ENCODE assay signal across 8 cellular contexts in the genomic region with DNA sequence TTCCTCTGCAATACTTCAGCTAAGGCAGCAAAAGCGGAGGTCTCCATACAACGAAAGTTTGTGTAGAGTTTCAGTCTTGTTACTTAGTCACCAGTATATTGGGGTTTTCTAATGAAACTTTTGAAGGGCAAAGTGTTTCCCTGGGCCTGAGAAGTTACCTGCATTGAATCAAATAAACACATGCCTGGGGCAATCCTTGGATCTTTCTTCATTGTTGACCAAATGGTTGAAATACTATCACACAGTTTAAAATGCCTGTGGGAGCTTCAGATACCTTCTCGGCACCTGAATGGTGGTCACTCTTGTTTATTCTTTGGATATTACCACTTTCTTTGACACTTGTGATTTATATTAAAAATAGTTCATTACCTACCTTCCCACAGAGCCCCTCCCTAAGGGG. TPM values are rescaled to one million over a fixed set of nuclear protein-coding genes. Genes with fewer than 3 reads are reported as not detected.
DNase-seq lines count a peak whose midpoint lies in the region; ATAC-seq and TF ChIP-seq lines count a peak whose summit lies in the region.

No MANE protein-coding gene starts in this region.

- peaks cover 64% of the 10 kb centered on the region for H3K4me1 Mint-ChIP-seq in activated CD4-positive, alpha-beta T cell treated with anti-CD3 and anti-CD28 coated beads, Interleukin-2, amount 10 ng/mL, durations not matched to agents 7 days and 5 days
- H3K4me1 Mint-ChIP-seq in WTC11 = peaks cover 60% of the 10 kb centered on the region

- TF ChIP-seq CTCF in WTC11 (IDR thresholded peaks at IDR 0.05) = no peak

- CTCF ChIA-PET in activated CD4-positive, alpha-beta T cell treated with anti-CD3 and anti-CD28 coated beads, Interleukin-2, amount 10 ng/mL, durations not matched to agents 7 days and 5 days (lab: Charles Lee) = interaction anchor here (0.9 to 2.2 kb wide), 7 partner anchors 10 to 245 kb away, joined by 3 to 10 read pairs (median 4); no protein-coding TSS in a partner anchor
- CTCF ChIA-PET in WTC11 (lab: Charles Lee) = interaction anchor here (0.8 to 8.1 kb wide), 4 partner anchors 102 to 242 kb away, joined by 3 to 128 read pairs (median 3); no protein-coding TSS in a partner anchor

- H3K36me3 Mint-ChIP-seq in activated CD4-positive, alpha-beta T cell treated with anti-CD3 and anti-CD28 coated beads, Interleukin-2, amount 10 ng/mL, durations not matched to agents 7 days and 5 days (ENCODE audit: low read depth) = peaks cover 14% of the 10 kb centered on the region
- H3K36me3 Mint-ChIP-seq in WTC11 = peaks cover 7% of the 10 kb centered on the region; the same call in 1 of the 2 replicates

- POLR2A ChIA-PET in activated CD4-positive, alpha-beta T cell treated with anti-CD3 and anti-CD28 coated beads, Interleukin-2, amount 10 ng/mL, durations not matched to agents 7 days and 5 days (lab: Charles Lee) = no interaction called here
- POLR2A ChIA-PET in WTC11 (lab: Charles Lee) = interaction anchor here (0.6 kb wide), 1 partner anchor 242 kb away, joined by 4 read pairs; no protein-coding TSS in a partner anchor

- H3K27ac ChIP-seq in temporal lobe (ENCODE audit: low read depth, low read length) = peak overlapping the region; percentile 40

- H3K9me3 Mint-ChIP-seq in activated CD4-positive, alpha-beta T cell treated with anti-CD3 and anti-CD28 coated beads, Interleukin-2, amount 10 ng/mL, durations not matched to agents 7 days and 5 days = no peaks in the 10 kb centered on the region
- no peaks in the 10 kb centered on the region for H3K9me3 Mint-ChIP-seq in WTC11

- no peak for DNase-seq in activated CD4-positive, alpha-beta T cell treated with anti-CD3 and anti-CD28 coated beads, Interleukin-2, amount 10 ng/mL, durations not matched to agents 7 days and 5 days
- DNase-seq in activated CD4-positive, alpha-beta T cell treated with anti-CD3 and anti-CD28 coated beads, Interleukin-2, amount 50 U/mL, for 48 hours = no peak
- no peak for DNase-seq in WTC11 (ENCODE audit: low spot score)
- no peak for DNase-seq in iPS-NIHi7 (ENCODE audit: extremely low spot score)
- DNase-seq in DMS53 treated with DMSO at 0.1 percent for 48 hours (lab: John Stamatoyannopoulos, UW; ENCODE audit: unreplicated experiment) = no peak
- no peak for DNase-seq in D341Med (ENCODE audit: low spot score)

- peak overlapping the region; percentile 97 for H3K27ac Mint-ChIP-seq in activated CD4-positive, alpha-beta T cell treated with anti-CD3 and anti-CD28 coated beads, Interleukin-2, amount 10 ng/mL, durations not matched to agents 7 days and 5 days
- H3K27ac Mint-ChIP-seq in WTC11 = no peak overlapping the region

- no peaks in the 10 kb centered on the region for H3K27me3 Mint-ChIP-seq in activated CD4-positive, alpha-beta T cell treated with anti-CD3 and anti-CD28 coated beads, Interleukin-2, amount 10 ng/mL, durations not matched to agents 7 days and 5 days
- no peaks in the 10 kb centered on the region for H3K27me3 Mint-ChIP-seq in WTC11 (ENCODE audit: low read depth)

- H3K4me3 Mint-ChIP-seq in activated CD4-positive, alpha-beta T cell treated with anti-CD3 and anti-CD28 coated beads, Interleukin-2, amount 10 ng/mL, durations not matched to agents 7 days and 5 days = peak overlapping the region; percentile 89
- H3K4me3 Mint-ChIP-seq in WTC11 = peak overlapping the region; percentile 87

- no peak for ATAC-seq in WTC11

- H3K4me3 ChIP-seq in iPS-18c (ENCODE audit: insufficient read depth, low read depth, low read length) = peak overlapping the region; percentile 83; the same call in 1 of the 2 replicates

- H3K9me3 ChIP-seq in iPS-18c (ENCODE audit: control insufficient read depth, insufficient read depth, low read length) = no peaks in the 10 kb centered on the region

TF ChIP-seq in WTC11, 78 proteins besides CTCF, POLR2A, EP300 and RAD21 (continues in another document):
- TF ChIP-seq, protein P1, sequence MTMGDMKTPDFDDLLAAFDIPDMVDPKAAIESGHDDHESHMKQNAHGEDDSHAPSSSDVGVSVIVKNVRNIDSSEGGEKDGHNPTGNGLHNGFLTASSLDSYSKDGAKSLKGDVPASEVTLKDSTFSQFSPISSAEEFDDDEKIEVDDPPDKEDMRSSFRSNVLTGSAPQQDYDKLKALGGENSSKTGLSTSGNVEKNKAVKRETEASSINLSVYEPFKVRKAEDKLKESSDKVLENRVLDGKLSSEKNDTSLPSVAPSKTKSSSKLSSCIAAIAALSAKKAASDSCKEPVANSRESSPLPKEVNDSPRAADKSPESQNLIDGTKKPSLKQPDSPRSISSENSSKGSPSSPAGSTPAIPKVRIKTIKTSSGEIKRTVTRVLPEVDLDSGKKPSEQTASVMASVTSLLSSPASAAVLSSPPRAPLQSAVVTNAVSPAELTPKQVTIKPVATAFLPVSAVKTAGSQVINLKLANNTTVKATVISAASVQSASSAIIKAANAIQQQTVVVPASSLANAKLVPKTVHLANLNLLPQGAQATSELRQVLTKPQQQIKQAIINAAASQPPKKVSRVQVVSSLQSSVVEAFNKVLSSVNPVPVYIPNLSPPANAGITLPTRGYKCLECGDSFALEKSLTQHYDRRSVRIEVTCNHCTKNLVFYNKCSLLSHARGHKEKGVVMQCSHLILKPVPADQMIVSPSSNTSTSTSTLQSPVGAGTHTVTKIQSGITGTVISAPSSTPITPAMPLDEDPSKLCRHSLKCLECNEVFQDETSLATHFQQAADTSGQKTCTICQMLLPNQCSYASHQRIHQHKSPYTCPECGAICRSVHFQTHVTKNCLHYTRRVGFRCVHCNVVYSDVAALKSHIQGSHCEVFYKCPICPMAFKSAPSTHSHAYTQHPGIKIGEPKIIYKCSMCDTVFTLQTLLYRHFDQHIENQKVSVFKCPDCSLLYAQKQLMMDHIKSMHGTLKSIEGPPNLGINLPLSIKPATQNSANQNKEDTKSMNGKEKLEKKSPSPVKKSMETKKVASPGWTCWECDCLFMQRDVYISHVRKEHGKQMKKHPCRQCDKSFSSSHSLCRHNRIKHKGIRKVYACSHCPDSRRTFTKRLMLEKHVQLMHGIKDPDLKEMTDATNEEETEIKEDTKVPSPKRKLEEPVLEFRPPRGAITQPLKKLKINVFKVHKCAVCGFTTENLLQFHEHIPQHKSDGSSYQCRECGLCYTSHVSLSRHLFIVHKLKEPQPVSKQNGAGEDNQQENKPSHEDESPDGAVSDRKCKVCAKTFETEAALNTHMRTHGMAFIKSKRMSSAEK (CRISPR knock-in tag; IDR thresholded peaks at IDR 0.05; ENCODE audit: borderline replicate concordance) = no peak
- TF ChIP-seq GTF2I (CRISPR knock-in tag; conservative IDR thresholded peaks at IDR 0.05) (no peak), PRRX2 (CRISPR knock-in tag; IDR thresholded peaks at IDR 0.05) (no peak), TEAD1 (CRISPR knock-in tag; IDR thresholded peaks at IDR 0.05) (no peak), NR3C1 (CRISPR knock-in tag; conservative IDR thresholded peaks at IDR 0.05; ENCODE audit: low read depth) (no peak), JUN (CRISPR knock-in tag; IDR thresholded peaks at IDR 0.05) (no peak)
- TF ChIP-seq, protein P2, sequence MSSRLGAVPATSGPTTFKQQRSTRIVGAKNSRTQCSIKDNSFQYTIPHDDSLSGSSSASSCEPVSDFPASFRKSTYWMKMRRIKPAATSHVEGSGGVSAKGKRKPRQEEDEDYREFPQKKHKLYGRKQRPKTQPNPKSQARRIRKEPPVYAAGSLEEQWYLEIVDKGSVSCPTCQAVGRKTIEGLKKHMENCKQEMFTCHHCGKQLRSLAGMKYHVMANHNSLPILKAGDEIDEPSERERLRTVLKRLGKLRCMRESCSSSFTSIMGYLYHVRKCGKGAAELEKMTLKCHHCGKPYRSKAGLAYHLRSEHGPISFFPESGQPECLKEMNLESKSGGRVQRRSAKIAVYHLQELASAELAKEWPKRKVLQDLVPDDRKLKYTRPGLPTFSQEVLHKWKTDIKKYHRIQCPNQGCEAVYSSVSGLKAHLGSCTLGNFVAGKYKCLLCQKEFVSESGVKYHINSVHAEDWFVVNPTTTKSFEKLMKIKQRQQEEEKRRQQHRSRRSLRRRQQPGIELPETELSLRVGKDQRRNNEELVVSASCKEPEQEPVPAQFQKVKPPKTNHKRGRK (CRISPR knock-in tag; IDR thresholded peaks at IDR 0.05; ENCODE audit: borderline replicate concordance) = no peak
- TF ChIP-seq, protein P3, sequence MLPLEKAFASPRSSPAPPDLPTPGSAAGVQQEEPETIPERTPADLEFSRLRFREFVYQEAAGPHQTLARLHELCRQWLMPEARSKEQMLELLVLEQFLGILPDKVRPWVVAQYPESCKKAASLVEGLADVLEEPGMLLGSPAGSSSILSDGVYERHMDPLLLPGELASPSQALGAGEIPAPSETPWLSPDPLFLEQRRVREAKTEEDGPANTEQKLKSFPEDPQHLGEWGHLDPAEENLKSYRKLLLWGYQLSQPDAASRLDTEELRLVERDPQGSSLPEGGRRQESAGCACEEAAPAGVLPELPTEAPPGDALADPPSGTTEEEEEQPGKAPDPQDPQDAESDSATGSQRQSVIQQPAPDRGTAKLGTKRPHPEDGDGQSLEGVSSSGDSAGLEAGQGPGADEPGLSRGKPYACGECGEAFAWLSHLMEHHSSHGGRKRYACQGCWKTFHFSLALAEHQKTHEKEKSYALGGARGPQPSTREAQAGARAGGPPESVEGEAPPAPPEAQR (CRISPR knock-in tag; IDR thresholded peaks at IDR 0.05) = no peak
- TF ChIP-seq, protein P4, sequence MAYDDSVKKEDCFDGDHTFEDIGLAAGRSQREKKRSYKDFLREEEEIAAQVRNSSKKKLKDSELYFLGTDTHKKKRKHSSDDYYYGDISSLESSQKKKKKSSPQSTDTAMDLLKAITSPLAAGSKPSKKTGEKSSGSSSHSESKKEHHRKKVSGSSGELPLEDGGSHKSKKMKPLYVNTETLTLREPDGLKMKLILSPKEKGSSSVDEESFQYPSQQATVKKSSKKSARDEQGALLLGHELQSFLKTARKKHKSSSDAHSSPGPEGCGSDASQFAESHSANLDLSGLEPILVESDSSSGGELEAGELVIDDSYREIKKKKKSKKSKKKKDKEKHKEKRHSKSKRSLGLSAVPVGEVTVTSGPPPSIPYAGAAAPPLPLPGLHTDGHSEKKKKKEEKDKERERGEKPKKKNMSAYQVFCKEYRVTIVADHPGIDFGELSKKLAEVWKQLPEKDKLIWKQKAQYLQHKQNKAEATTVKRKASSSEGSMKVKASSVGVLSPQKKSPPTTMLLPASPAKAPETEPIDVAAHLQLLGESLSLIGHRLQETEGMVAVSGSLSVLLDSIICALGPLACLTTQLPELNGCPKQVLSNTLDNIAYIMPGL (CRISPR knock-in tag; IDR thresholded peaks at IDR 0.05) = no peak

RNA-seq across cellular contexts. Expression of a gene that starts 1.0 kb away (rescaled TPM):
- total RNA-seq in activated CD4-positive, alpha-beta T cell treated with anti-CD3 and anti-CD28 coated beads, Interleukin-2, amount 10 ng/mL, durations not matched to agents 7 days and 5 days = 10 to 100 TPM; 32.5 to 39.6 TPM
- total RNA-seq in WTC11 (2021) (56.3 to 59.1 TPM (median 57.4 TPM) in 3 replicates), temporal lobe (18.7 TPM)

RNA-seq across cellular contexts. Expression of a gene that starts 24.4 kb away (rescaled TPM):
- 10 to 100 TPM; 29.1 to 29.7 TPM for total RNA-seq in activated CD4-positive, alpha-beta T cell treated with anti-CD3 and anti-CD28 coated beads, Interleukin-2, amount 10 ng/mL, durations not matched to agents 7 days and 5 days
- 38.2 to 43.8 TPM (median 39.3 TPM) in 3 replicates for total RNA-seq in WTC11 (2021)
- total RNA-seq in temporal lobe = 30.2 TPM

RNA-seq across cellular contexts. Expression of a gene that starts 42.2 kb away (rescaled TPM):
- 100 to 1,000 TPM in 1 of 2 experiments, 10 to 100 TPM in 1; 92.8 to 109 TPM for total RNA-seq in activated CD4-positive, alpha-beta T cell treated with anti-CD3 and anti-CD28 coated beads, Interleukin-2, amount 10 ng/mL, durations not matched to agents 7 days and 5 days
- 144 to 170 TPM (median 151 TPM) in 3 replicates for total RNA-seq in WTC11 (2021)
- 17.7 TPM for total RNA-seq in temporal lobe
